Comparison of ENCODE assay signal across 22 cellular contexts in the genomic region with DNA sequence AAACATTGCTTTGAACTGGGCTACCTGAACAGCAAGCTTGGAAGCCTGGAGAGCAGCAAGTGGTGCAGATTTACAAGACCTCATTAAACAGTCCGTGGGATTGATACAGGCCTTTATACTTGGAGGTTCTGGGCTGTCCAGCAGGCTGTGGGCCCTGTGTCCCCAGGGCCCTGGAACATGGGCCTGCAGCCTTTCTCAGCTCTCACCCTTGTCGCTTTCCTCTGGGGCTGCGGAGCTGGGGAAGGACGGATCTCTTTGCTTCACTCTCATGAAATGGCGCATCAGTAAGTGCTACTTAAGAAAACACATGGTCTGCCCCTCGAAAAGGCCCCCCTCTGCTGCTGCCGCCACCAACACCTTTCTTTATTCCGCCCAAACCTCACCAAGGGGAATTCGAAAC.
A peak's percentile ranks its signal among the peaks of the same experiment; 100 is the strongest.
DNase-seq lines count a peak whose midpoint lies in the region; ATAC-seq and TF ChIP-seq lines count a peak whose summit lies in the region.
"Had no signal": no experiment of that assay in that cellular context is flagged by ENCODE, and none has a peak within 500 bp of the region (broad histone marks: within the 10 kb centered on the region; RNA-seq: fewer than 3 reads in every experiment).

No MANE protein-coding gene starts in this region.

- H3K27ac ChIP-seq in GM23338 (ENCODE audit: low read depth), result peak overlapping the region; percentile 73
- H3K27ac ChIP-seq in cingulate gyrus (ENCODE audit: low read depth, low read length), result peak overlapping the region; percentile 83
- no peak overlapping the region for H3K27ac ChIP-seq in mesendoderm (ENCODE audit: low read depth, low read length)

- peaks cover 17% of the 10 kb centered on the region for H3K27me3 Mint-ChIP-seq in GM23338 (ENCODE audit: insufficient read depth, low read depth, poor library complexity)
- peaks cover 2% of the 10 kb centered on the region for H3K27me3 Mint-ChIP-seq in activated CD8-positive, alpha-beta T cell treated with anti-CD3 and anti-CD28 coated beads for 36 hours

- peak overlapping the region; percentile 69 for H3K18ac ChIP-seq in mesendoderm (ENCODE audit: low read length)

- H3K56ac ChIP-seq in mesendoderm (ENCODE audit: low read length), result peak overlapping the region; percentile 30

- H3K4ac ChIP-seq in mesendoderm (ENCODE audit: low read depth, low read length), result no peak overlapping the region

- DNase-seq in GM23338 (ENCODE audit: low spot score), result peak; percentile 38
- DNase-seq in NCI-H526 (lab: John Stamatoyannopoulos, UW), result peak; percentile 77 to 83
- no peak for DNase-seq in mesendoderm
- no peak for DNase-seq in activated CD8-positive, alpha-beta T cell treated with anti-CD3 and anti-CD28 coated beads for 36 hours
- DNase-seq: CD4-positive, CD25-positive, alpha-beta regulatory T cell; DMS153; DND-41; KBM-7; MG63; NCI-H1105 treated with DMSO at 0.1 percent for 48 hours; NCI-H1694; NCI-H2081; NCI-H2171 treated with DMSO at 0.1 percent for 48 hours; NCI-H524; NCI-H82; NK-92 treated with Interleukin-12 subunit alpha and Interleukin-12 subunit beta, amount 100 ng/mL, for 24 hours; PC-3; SK-N-SH; SW 1271 had no signal

- H2AK5ac ChIP-seq in mesendoderm (ENCODE audit: low read length), result no peak overlapping the region

- H3K27me3 ChIP-seq in GM23338 (ENCODE audit: insufficient read depth) (no peaks in the 10 kb centered on the region), mesendoderm (ENCODE audit: insufficient read depth, low read length, poor library complexity) (no peaks in the 10 kb centered on the region)
- H3K27me3 ChIP-seq: MG63 had no signal

- peaks cover 5% of the 10 kb centered on the region; the same call in 1 of the 2 replicates for H3K9me2 ChIP-seq in GM23338 (ENCODE audit: insufficient read depth)
- H3K9me2 ChIP-seq: SK-N-SH had no signal

- peaks cover 75% of the 10 kb centered on the region for H3K4me1 ChIP-seq in GM23338 (ENCODE audit: insufficient read depth)
- H3K4me1 ChIP-seq in mesendoderm (ENCODE audit: control insufficient read depth, low read depth, low read length), result peaks cover 14% of the 10 kb centered on the region

- peak; percentile 29 for ATAC-seq in GM23338
- no peak for ATAC-seq in HG03039 (IDR thresholded peaks at IDR 0.05; ENCODE audit: unreplicated experiment)
- no peak for ATAC-seq in HG03521 (IDR thresholded peaks at IDR 0.05; ENCODE audit: unreplicated experiment)
- ATAC-seq in activated CD8-positive, alpha-beta T cell treated with anti-CD3 and anti-CD28 coated beads for 36 hours, result no peak
- ATAC-seq: PC-3 had no signal

- no peak overlapping the region for H2BK15ac ChIP-seq in mesendoderm (replicated peaks; ENCODE audit: low read depth)

- no peak overlapping the region for H2BK120ac ChIP-seq in mesendoderm (ENCODE audit: low read depth, low read length)

- H2AFZ ChIP-seq in GM23338, result no peak overlapping the region

- peaks cover 70% of the 10 kb centered on the region for H3K4me1 Mint-ChIP-seq in GM23338
- H3K4me1 Mint-ChIP-seq in activated CD8-positive, alpha-beta T cell treated with anti-CD3 and anti-CD28 coated beads for 36 hours (ENCODE audit: low read depth), result peaks cover 3% of the 10 kb centered on the region
- H3K4me1 Mint-ChIP-seq: CD4-positive, CD25-positive, alpha-beta regulatory T cell had no signal

- POLR2A ChIA-PET in activated CD8-positive, alpha-beta T cell treated with anti-CD3 and anti-CD28 coated beads for 36 hours (lab: Charles Lee), result no interaction called here

- no peak overlapping the region for H3K23ac ChIP-seq in mesendoderm (ENCODE audit: low read length)

- H3K27ac Mint-ChIP-seq in GM23338, result no peak overlapping the region; the same call in 1 of the 2 replicates
- H3K27ac Mint-ChIP-seq in activated CD8-positive, alpha-beta T cell treated with anti-CD3 and anti-CD28 coated beads for 36 hours, result no peak overlapping the region

- TF ChIP-seq CTCF in GM23338 (conservative IDR thresholded peaks at IDR 0.05; ENCODE audit: low read depth in 2 of 2), result no peak
- TF ChIP-seq CTCF in activated CD8-positive, alpha-beta T cell treated with anti-CD3 and anti-CD28 coated beads for 36 hours (IDR thresholded peaks at IDR 0.05), result no peak

- peaks cover 4% of the 10 kb centered on the region; the same call in 1 of the 3 replicates for H3K36me3 Mint-ChIP-seq in GM23338 (ENCODE audit: low read depth)
- H3K36me3 Mint-ChIP-seq in activated CD8-positive, alpha-beta T cell treated with anti-CD3 and anti-CD28 coated beads for 36 hours (ENCODE audit: low read depth), result no peaks in the 10 kb centered on the region
- H3K36me3 Mint-ChIP-seq: CD4-positive, CD25-positive, alpha-beta regulatory T cell had no signal

- no peaks in the 10 kb centered on the region for H3K79me1 ChIP-seq in mesendoderm (ENCODE audit: low read length)

- no peak overlapping the region for H3K9ac ChIP-seq in mesendoderm (ENCODE audit: low read length)
- H3K9ac ChIP-seq: SK-N-SH had no signal

- H4K8ac ChIP-seq in mesendoderm (ENCODE audit: low read depth, low read length), result no peak overlapping the region

- no peak overlapping the region; the same call in 2 of the 3 replicates for H3K4me3 Mint-ChIP-seq in GM23338
- no peak overlapping the region for H3K4me3 Mint-ChIP-seq in activated CD8-positive, alpha-beta T cell treated with anti-CD3 and anti-CD28 coated beads for 36 hours
- H3K4me3 Mint-ChIP-seq: CD4-positive, CD25-positive, alpha-beta regulatory T cell had no signal

- peak overlapping the region; percentile 31; the same call in 1 of the 2 replicates for H3K4me3 ChIP-seq in GM23338
- no peak overlapping the region for H3K4me3 ChIP-seq in mesendoderm (ENCODE audit: low read length)
- H3K4me3 ChIP-seq: MG63 had no signal

- peaks cover 40% of the 10 kb centered on the region for H3K79me2 ChIP-seq in GM23338 (replicated peaks; ENCODE audit: insufficient read depth)
- H3K79me2 ChIP-seq in mesendoderm (ENCODE audit: control insufficient read depth, insufficient read depth, low read length), result no peaks in the 10 kb centered on the region

- H3K9me3 Mint-ChIP-seq in GM23338, result no peaks in the 10 kb centered on the region
- H3K9me3 Mint-ChIP-seq in activated CD8-positive, alpha-beta T cell treated with anti-CD3 and anti-CD28 coated beads for 36 hours, result no peaks in the 10 kb centered on the region
- H3K9me3 Mint-ChIP-seq: CD4-positive, CD25-positive, alpha-beta regulatory T cell had no signal

- no peaks in the 10 kb centered on the region for H3K36me3 ChIP-seq in GM23338 (ENCODE audit: insufficient read depth)
- no peaks in the 10 kb centered on the region for H3K36me3 ChIP-seq in mesendoderm (ENCODE audit: control insufficient read depth, insufficient read depth, low read length)
- H3K36me3 ChIP-seq: MG63 had no signal

- H3K4me2 ChIP-seq in GM23338 (peak overlapping the region; percentile 54), mesendoderm (ENCODE audit: low read length) (no peak overlapping the region)
- H3K4me2 ChIP-seq: SK-N-SH had no signal

- no peak overlapping the region for H2BK5ac ChIP-seq in mesendoderm (ENCODE audit: low read length)

- intact Hi-C loops in activated CD8-positive, alpha-beta T cell treated with anti-CD3 and anti-CD28 coated beads for 36 hours (cut with micrococcal nuclease), result no loop called here

- H3F3A ChIP-seq in GM23338 (replicated peaks; ENCODE audit: low read depth), result 0 out of 2 replicates have a peak, but pooled peaks cover 14% of the 10 kb centered on the region

- CTCF ChIA-PET in activated CD8-positive, alpha-beta T cell treated with anti-CD3 and anti-CD28 coated beads for 36 hours (lab: Charles Lee), result no interaction called here

- WGBS in mesendoderm (ENCODE audit: extremely low coverage, insufficient coverage, low lambda C conversion rate), result no CpG with 5 or more reads among the region's 9 CpGs

- H4K20me1 ChIP-seq in GM23338 (replicated peaks; ENCODE audit: insufficient read depth), result no peaks in the 10 kb centered on the region

- no peak overlapping the region for H4K5ac ChIP-seq in mesendoderm (ENCODE audit: low read length)

TF ChIP-seq in GM23338, 12 proteins besides CTCF, POLR2A, EP300 and RAD21 (continues in another document):
- no peak for TF ChIP-seq STAT1 (IDR thresholded peaks at IDR 0.05; ENCODE audit: unreplicated experiment)
- TF ChIP-seq ZNF114 (CRISPR knock-in tag; IDR thresholded peaks at IDR 0.05), result no peak
- no peak for TF ChIP-seq JUNB (IDR thresholded peaks at IDR 0.05; ENCODE audit: unreplicated experiment)
- TF ChIP-seq CREB1 (CRISPR knock-in tag; IDR thresholded peaks at IDR 0.05; ENCODE audit: low read depth), result no peak
- TF ChIP-seq, protein P1, sequence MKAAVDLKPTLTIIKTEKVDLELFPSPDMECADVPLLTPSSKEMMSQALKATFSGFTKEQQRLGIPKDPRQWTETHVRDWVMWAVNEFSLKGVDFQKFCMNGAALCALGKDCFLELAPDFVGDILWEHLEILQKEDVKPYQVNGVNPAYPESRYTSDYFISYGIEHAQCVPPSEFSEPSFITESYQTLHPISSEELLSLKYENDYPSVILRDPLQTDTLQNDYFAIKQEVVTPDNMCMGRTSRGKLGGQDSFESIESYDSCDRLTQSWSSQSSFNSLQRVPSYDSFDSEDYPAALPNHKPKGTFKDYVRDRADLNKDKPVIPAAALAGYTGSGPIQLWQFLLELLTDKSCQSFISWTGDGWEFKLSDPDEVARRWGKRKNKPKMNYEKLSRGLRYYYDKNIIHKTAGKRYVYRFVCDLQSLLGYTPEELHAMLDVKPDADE (IDR thresholded peaks at IDR 0.05), result no peak
- TF ChIP-seq ZNF331 (CRISPR knock-in tag; IDR thresholded peaks at IDR 0.05; ENCODE audit: low read depth), result no peak
- TF ChIP-seq EZH2phosphoT487 (IDR thresholded peaks at IDR 0.05; ENCODE audit: unreplicated experiment), result no peak

Comparison
In these comparisons a context has a peak if more than half of its experiments do, and no peak if none do; other contexts are left out.
1. DNase-seq: peak in GM23338 (single experiment) and NCI-H526 (2 of 2); none in mesendoderm (single experiment) and activated CD8-positive, alpha-beta T cell treated with anti-CD3 and anti-CD28 coated beads for 36 hours (single experiment).